In genomic region chr11:63609971-63610580, GRCh38 we compare ENCODE assay signal across 12 cellular contexts. TPM values are rescaled to one million over a fixed set of nuclear protein-coding genes. Genes with fewer than 3 reads are reported as not detected.
DNase-seq lines count a peak whose midpoint lies in the region; ATAC-seq and TF ChIP-seq lines count a peak whose summit lies in the region.
"Had no signal": no experiment of that assay in that cellular context is flagged by ENCODE, and none has a peak within 500 bp of the region (broad histone marks: within the 10 kb centered on the region; RNA-seq: fewer than 3 reads in every experiment).

No MANE protein-coding gene starts in this region.

- H3K36me3 Mint-ChIP-seq in activated CD4-positive, alpha-beta T cell treated with anti-CD3 and anti-CD28 coated beads for 36 hours (ENCODE audit: low read depth) = no peaks in the 10 kb centered on the region

- CTCF ChIA-PET in mammary epithelial cell (lab: Charles Lee; ENCODE audit: low non-redundant PET) = no interaction called here
- CTCF ChIA-PET in activated CD4-positive, alpha-beta T cell treated with anti-CD3 and anti-CD28 coated beads for 36 hours (lab: Charles Lee) = no interaction called here

- H3K27ac ChIP-seq in mammary epithelial cell (ENCODE audit: insufficient read depth, low read depth, low read length) (no peak overlapping the region), lower lobe of right lung (peak overlapping the region; percentile 41), temporal lobe (ENCODE audit: low read depth, low read length) (peak overlapping the region; percentile 98)
- H3K27ac ChIP-seq: 22Rv1, neutrophil had no signal

- DNase-seq in NCI-H2227 (lab: John Stamatoyannopoulos, UW; ENCODE audit: unreplicated experiment) = peak; percentile 39
- no peak for DNase-seq in NCI-H2227 treated with DMSO at 0.1 percent for 48 hours (lab: John Stamatoyannopoulos, UW)
- DNase-seq in mammary epithelial cell = no peak
- no peak for DNase-seq in lower lobe of right lung
- no peak for DNase-seq in AG08396 (ENCODE audit: low spot score)
- DNase-seq in NCI-H1092 treated with DMSO at 0.1 percent for 48 hours (lab: John Stamatoyannopoulos, UW) = no peak
- no peak for DNase-seq in activated CD4-positive, alpha-beta T cell treated with anti-CD3 and anti-CD28 coated beads for 36 hours
- DNase-seq: NCI-H1694 treated with DMSO at 0.1 percent for 48 hours had no signal

- H3K9me3 ChIP-seq in mammary epithelial cell (replicated peaks; ENCODE audit: insufficient read depth, low read length) (no peaks in the 10 kb centered on the region), lower lobe of right lung (no peaks in the 10 kb centered on the region)
- H3K9me3 ChIP-seq: neutrophil had no signal

- H3K27me3 Mint-ChIP-seq in activated CD4-positive, alpha-beta T cell treated with anti-CD3 and anti-CD28 coated beads for 36 hours = no peaks in the 10 kb centered on the region

- no peak for TF ChIP-seq CTCF in mammary epithelial cell (conservative IDR thresholded peaks at IDR 0.05 in 1 of 2, IDR thresholded peaks at IDR 0.05 in 1 of 2; ENCODE audit: extremely low read depth in 1 of 2, insufficient read depth in 1 of 2, low read depth in 1 of 2, low read length in 2 of 2)
- TF ChIP-seq CTCF in lower lobe of right lung (IDR thresholded peaks at IDR 0.05) = no peak

- peak overlapping the region; percentile 48 for H2AFZ ChIP-seq in mammary epithelial cell (ENCODE audit: low read depth, low read length)

- no peaks in the 10 kb centered on the region for H4K20me1 ChIP-seq in mammary epithelial cell (ENCODE audit: insufficient read depth, low read length)

- POLR2A ChIA-PET in activated CD4-positive, alpha-beta T cell treated with anti-CD3 and anti-CD28 coated beads for 36 hours (lab: Charles Lee) = no interaction called here

- no peak overlapping the region for H3K27ac Mint-ChIP-seq in activated CD4-positive, alpha-beta T cell treated with anti-CD3 and anti-CD28 coated beads for 36 hours

- no peaks in the 10 kb centered on the region for H3K9me3 Mint-ChIP-seq in activated CD4-positive, alpha-beta T cell treated with anti-CD3 and anti-CD28 coated beads for 36 hours (ENCODE audit: low read depth)

- 45% methylated on average over 10 of the region's 14 CpGs for WGBS in mammary epithelial cell (ENCODE audit: low coverage, missing lambda C conversion rate)

- no peak overlapping the region for H3K4me3 Mint-ChIP-seq in activated CD4-positive, alpha-beta T cell treated with anti-CD3 and anti-CD28 coated beads for 36 hours

- no peak for ATAC-seq in lower lobe of right lung
- no peak for ATAC-seq in activated CD4-positive, alpha-beta T cell treated with anti-CD3 and anti-CD28 coated beads for 36 hours

- dilution Hi-C loops in mammary epithelial cell (cut with HindIII; ENCODE audit: low sequenced_read_pairs) = no loop called here

- H3K4me1 ChIP-seq in mammary epithelial cell (ENCODE audit: insufficient read depth, low read length) = peaks cover 38% of the 10 kb centered on the region
- H3K4me1 ChIP-seq in lower lobe of right lung = peaks cover 50% of the 10 kb centered on the region

- no peak overlapping the region for H3K9ac ChIP-seq in mammary epithelial cell (ENCODE audit: insufficient read depth, low read length)

- H3K4me3 ChIP-seq in mammary epithelial cell (replicated peaks in 1 of 3; ENCODE audit: insufficient read depth in 1 of 3, low read depth in 2 of 3, low read length in 3 of 3) = no peak overlapping the region
- H3K4me3 ChIP-seq in lower lobe of right lung = no peak overlapping the region

- H3K4me2 ChIP-seq in mammary epithelial cell (ENCODE audit: insufficient read depth, low read depth, low read length) = no peak overlapping the region

- no TSS peak for BruUV-seq in mammary epithelial cell (replicated peaks; lab: Mats Ljungman, UMichigan)

- in situ Hi-C loops in mammary epithelial cell (cut with MboI; ENCODE audit: low sequenced_read_pairs in 2 of 2) = no loop called here

- H3K4me1 Mint-ChIP-seq in activated CD4-positive, alpha-beta T cell treated with anti-CD3 and anti-CD28 coated beads for 36 hours = peaks cover 4% of the 10 kb centered on the region

- no peaks in the 10 kb centered on the region for H3K79me2 ChIP-seq in mammary epithelial cell (ENCODE audit: insufficient read depth, low read length)

- H3K36me3 ChIP-seq in mammary epithelial cell (ENCODE audit: insufficient read depth, low read length) (no peaks in the 10 kb centered on the region), lower lobe of right lung (peaks cover 7% of the 10 kb centered on the region)
- H3K36me3 ChIP-seq: neutrophil had no signal

- H3K27me3 ChIP-seq in mammary epithelial cell (ENCODE audit: insufficient read depth, low read length) = no peaks in the 10 kb centered on the region
- no peaks in the 10 kb centered on the region for H3K27me3 ChIP-seq in lower lobe of right lung (ENCODE audit: low read depth)

- intact Hi-C loops in mammary epithelial cell (cut with micrococcal nuclease) (loop anchor here (2.0 to 5.0 kb wide), 2 partner anchors 43 to 79 kb away; no protein-coding TSS in a partner anchor), lower lobe of right lung (cut with DNase I) (no loop called here)
- intact Hi-C loops in activated CD4-positive, alpha-beta T cell treated with anti-CD3 and anti-CD28 coated beads for 36 hours (cut with DNase I, micrococcal nuclease) = no loop called here

RNA-seq across cellular contexts. Expression of gene PLAAT3, which starts 4.2 kb away (rescaled TPM):
- total RNA-seq in mammary epithelial cell (1 to 10 TPM; 2.7 to 6.3 TPM), lower lobe of right lung (81.9 TPM), temporal lobe (3.7 TPM)
- 2.1 TPM for polyA plus RNA-seq in mammary epithelial cell
- polyA minus RNA-seq in mammary epithelial cell = 13.1 TPM
- 1 to 10 TPM; 1.8 to 3.1 TPM for total RNA-seq in activated CD4-positive, alpha-beta T cell treated with anti-CD3 and anti-CD28 coated beads for 36 hours

RNA-seq across cellular contexts. Expression of gene PLAAT2, which starts 46.9 kb away (rescaled TPM):
- total RNA-seq in mammary epithelial cell (under 1 TPM in 1 of 2 donors, not detected in 1; 0.87 TPM), lower lobe of right lung (2.9 TPM), temporal lobe (0.25 TPM)
- polyA plus RNA-seq in mammary epithelial cell = 1.6 TPM
- polyA minus RNA-seq in mammary epithelial cell = not detected
- not detected for total RNA-seq in activated CD4-positive, alpha-beta T cell treated with anti-CD3 and anti-CD28 coated beads for 36 hours
- total RNA-seq: dermis microvascular lymphatic vessel endothelial cell had no signal

Comparison
In these comparisons a context has a peak if more than half of its experiments do, and no peak if none do; other contexts are left out.
1. RNA of gene PLAAT3, which starts 4.2 kb away (total RNA-seq): 81.9 TPM in lower lobe of right lung (single experiment); 2.7 to 6.3 TPM in mammary epithelial cell, 3.7 TPM in temporal lobe (single experiment) and 1.8 to 3.1 TPM in activated CD4-positive, alpha-beta T cell treated with anti-CD3 and anti-CD28 coated beads for 36 hours; every median in the first group is over 10 times any median in the second.